Comparison of ENCODE assay signal across 8 cellular contexts in genomic region chr2:88739985-88740600, GRCh38. TPM values are rescaled to one million over a fixed set of nuclear protein-coding genes. Genes with fewer than 3 reads are reported as not detected.
DNase-seq lines count a peak whose midpoint lies in the region; ATAC-seq and TF ChIP-seq lines count a peak whose summit lies in the region.

No MANE protein-coding gene starts in this region.

- TF ChIP-seq CTCF in AG09309 (IDR thresholded peaks at IDR 0.05; ENCODE audit: control insufficient read depth, insufficient read depth, low read depth, low read length, missing control alignments) (peak; percentile 94), choroid plexus epithelial cell (conservative IDR thresholded peaks at IDR 0.05; ENCODE audit: low read depth, low read length) (peak; percentile 95), lower leg skin (IDR thresholded peaks at IDR 0.05) (peak in 1 of 3 donors; percentile 45)

- H3K4me3 ChIP-seq in AG09309 (ENCODE audit: control insufficient read depth, low read depth, low read length) (no peak overlapping the region), choroid plexus epithelial cell (ENCODE audit: low read depth, low read length) (no peak overlapping the region), lower leg skin (ENCODE audit: low read depth, poor library complexity, severe bottlenecking) (no peak overlapping the region)

- intact Hi-C loops in activated CD4-positive, alpha-beta T cell treated with anti-CD3 and anti-CD28 coated beads for 36 hours (cut with DNase I, micrococcal nuclease): loop anchor here (1.0 to 10.0 kb wide), 6 partner anchors 91 to 205 kb away; no protein-coding TSS in a partner anchor
- intact Hi-C loops in lower leg skin (cut with DNase I; ENCODE audit: low total_unique reads): no loop called here

- POLR2A ChIA-PET in activated CD4-positive, alpha-beta T cell treated with anti-CD3 and anti-CD28 coated beads for 36 hours (lab: Charles Lee): no interaction called here

- TF ChIP-seq POLR2A in lower leg skin (IDR thresholded peaks at IDR 0.05): no peak

- CTCF ChIA-PET in activated CD4-positive, alpha-beta T cell treated with anti-CD3 and anti-CD28 coated beads for 36 hours (lab: Charles Lee): interaction anchor here (0.7 to 2.8 kb wide), 15 partner anchors 9 to 163 kb away, joined by 3 to 22 read pairs (median 4); no protein-coding TSS in a partner anchor

- peak; percentile 40 for DNase-seq in AG09309 (ENCODE audit: low read depth)
- DNase-seq in NCI-H2227 (lab: John Stamatoyannopoulos, UW; ENCODE audit: unreplicated experiment): peak; percentile 75
- peak; percentile 84 for DNase-seq in activated CD4-positive, alpha-beta T cell treated with anti-CD3 and anti-CD28 coated beads for 36 hours
- peak; percentile 87 for DNase-seq in choroid plexus epithelial cell (ENCODE audit: low read depth)
- DNase-seq in lower leg skin (ENCODE audit: low spot score in 2 of 2): peak; percentile 37 to 89
- DNase-seq in stimulated activated CD8-positive, alpha-beta memory T cell treated with anti-CD3 and anti-CD28 coated beads, Interleukin-12 subunit alpha, Interleukin-12 subunit beta, amount 100 ng/mL, for 4 hours (ENCODE audit: low read depth): peak; percentile 34

- no peaks in the 10 kb centered on the region for H3K27me3 Mint-ChIP-seq in activated CD4-positive, alpha-beta T cell treated with anti-CD3 and anti-CD28 coated beads for 36 hours

- H3K9me3 Mint-ChIP-seq in activated CD4-positive, alpha-beta T cell treated with anti-CD3 and anti-CD28 coated beads for 36 hours (ENCODE audit: low read depth): peaks cover 13% of the 10 kb centered on the region

- 46 to 49% methylated on average over 7 of the region's 7 CpGs for WGBS in lower leg skin, 2 donors

- H3K36me3 Mint-ChIP-seq in activated CD4-positive, alpha-beta T cell treated with anti-CD3 and anti-CD28 coated beads for 36 hours (ENCODE audit: low read depth): peaks cover 55% of the 10 kb centered on the region

- peaks cover 23% of the 10 kb centered on the region for H3K4me1 Mint-ChIP-seq in activated CD4-positive, alpha-beta T cell treated with anti-CD3 and anti-CD28 coated beads for 36 hours

- H3K4me3 Mint-ChIP-seq in activated CD4-positive, alpha-beta T cell treated with anti-CD3 and anti-CD28 coated beads for 36 hours: no peak overlapping the region

- no peak overlapping the region for H3K27ac Mint-ChIP-seq in activated CD4-positive, alpha-beta T cell treated with anti-CD3 and anti-CD28 coated beads for 36 hours

- ATAC-seq in GM18517 (IDR thresholded peaks at IDR 0.05; ENCODE audit: unreplicated experiment) (peak; percentile 87), HG03045 (IDR thresholded peaks at IDR 0.05; ENCODE audit: unreplicated experiment) (peak; percentile 77)
- ATAC-seq in activated CD4-positive, alpha-beta T cell treated with anti-CD3 and anti-CD28 coated beads for 36 hours: peak; percentile 76

RNA-seq across cellular contexts. Expression of gene RPIA, which starts 48.6 kb away (rescaled TPM):
- 10 to 100 TPM; 38.3 to 65.4 TPM for total RNA-seq in activated CD4-positive, alpha-beta T cell treated with anti-CD3 and anti-CD28 coated beads for 36 hours
- total RNA-seq in lower leg skin: 10 to 100 TPM in 1 of 4 donors, 1 to 10 TPM in 3; 5.9 to 14.1 (median 8.5) TPM

Comparison
In these comparisons a context has a peak if more than half of its experiments do, and no peak if none do; other contexts are left out.
1. DNase-seq: peak in every context shown above with its lines; median percentile 87 in choroid plexus epithelial cell; 84 in activated CD4-positive, alpha-beta T cell treated with anti-CD3 and anti-CD28 coated beads for 36 hours; 75 in NCI-H2227; 63 in lower leg skin; 40 in AG09309; 34 in stimulated activated CD8-positive, alpha-beta memory T cell treated with anti-CD3 and anti-CD28 coated beads, Interleukin-12 subunit alpha, Interleukin-12 subunit beta, amount 100 ng/mL, for 4 hours.